8 cellular contexts compared by ENCODE assay signal in genomic region chr6:35568967-35569606, GRCh38. TPM values are rescaled to one million over a fixed set of nuclear protein-coding genes. Genes with fewer than 3 reads are reported as not detected.
A peak's percentile ranks its signal among the peaks of the same experiment; 100 is the strongest.
DNase-seq lines count a peak whose midpoint lies in the region; ATAC-seq lines count a peak whose summit lies in the region.

No MANE protein-coding gene starts in this region.

- H3K4me1 ChIP-seq in CD8-positive, alpha-beta memory T cell (ENCODE audit: insufficient read depth, low read length): no peaks in the 10 kb centered on the region

- CTCF ChIA-PET in CD8-positive, alpha-beta memory T cell (lab: Charles Lee): interaction anchor here (1.0 to 2.2 kb wide), 3 partner anchors 55 to 168 kb away, joined by 3 to 13 read pairs (median 6); partner anchors contain the start of gene ARMC12

- peaks cover 6% of the 10 kb centered on the region for H3K36me3 ChIP-seq in CD8-positive, alpha-beta memory T cell (ENCODE audit: insufficient read depth, low read length)

- peaks cover 0 to 3% (median 0%) of the 10 kb centered on the region in 3 donors for H3K4me1 Mint-ChIP-seq in CD8-positive, alpha-beta memory T cell

- POLR2A ChIA-PET in CD8-positive, alpha-beta memory T cell (lab: Charles Lee): no interaction called here

- H3K9me3 Mint-ChIP-seq in CD8-positive, alpha-beta memory T cell: no peaks in the 10 kb centered on the region

- H3K4me3 ChIP-seq in CD8-positive, alpha-beta memory T cell (ENCODE audit: low read length): no peak overlapping the region

- peaks cover 0 to 22% (median 3%) of the 10 kb centered on the region in 3 donors for H3K36me3 Mint-ChIP-seq in CD8-positive, alpha-beta memory T cell

- no peaks in the 10 kb centered on the region for H3K9me3 ChIP-seq in CD8-positive, alpha-beta memory T cell (ENCODE audit: low read length)

- DNase-seq in CD8-positive, alpha-beta memory T cell: peak in 1 of 5 donors; percentile 50
- DNase-seq in NCI-H2171 (lab: John Stamatoyannopoulos, UW): peak; percentile 84
- peak; percentile 76 for DNase-seq in activated effector memory CD4-positive, alpha-beta T cell treated with anti-CD3 and anti-CD28 coated beads, Interleukin-2, amount 50 U/mL, for 16 hours
- DNase-seq in left ventricle myocardium superior: peak; percentile 71
- DNase-seq in stimulated activated CD8-positive, alpha-beta memory T cell treated with anti-CD3 and anti-CD28 coated beads, Interleukin-4, amount 100 ng/mL, for 1 hour (ENCODE audit: low read depth in 2 of 2, low spot score in 1 of 2): peak; percentile 2 to 3
- no peak for DNase-seq in epidermal melanocyte (ENCODE audit: insufficient read length, low spot score)
- DNase-seq in NCI-H2107 treated with DMSO at 0.1 percent for 48 hours (lab: John Stamatoyannopoulos, UW; ENCODE audit: unreplicated experiment): no peak

- peak overlapping the region in 5 of 8 donors; percentile 47 to 84 (median 48) for H3K27ac Mint-ChIP-seq in CD8-positive, alpha-beta memory T cell

- intact Hi-C loops in left ventricle myocardium superior (cut with micrococcal nuclease): no loop called here

- H3K4me3 Mint-ChIP-seq in CD8-positive, alpha-beta memory T cell: no peak overlapping the region

- H3K27me3 ChIP-seq in CD8-positive, alpha-beta memory T cell (ENCODE audit: insufficient read depth, low read length, poor library complexity, severe bottlenecking): no peaks in the 10 kb centered on the region

- ATAC-seq in left ventricle myocardium superior (peak; percentile 68), HG02642 (IDR thresholded peaks at IDR 0.05; ENCODE audit: poor library complexity, unreplicated experiment) (no peak)

- no peak overlapping the region for H3K27ac ChIP-seq in CD8-positive, alpha-beta memory T cell (ENCODE audit: low read depth, low read length)

- peaks cover 9 to 10% of the 10 kb centered on the region in 2 donors for H3K27me3 Mint-ChIP-seq in CD8-positive, alpha-beta memory T cell

RNA-seq across cellular contexts. Expression of gene TULP1, which starts 56.4 kb away (rescaled TPM):
- total RNA-seq in CD8-positive, alpha-beta memory T cell: not detected
- not detected for polyA plus RNA-seq in CD8-positive, alpha-beta memory T cell
- not detected for total RNA-seq in left ventricle myocardium superior

Comparison
In these comparisons a context has a peak if more than half of its experiments do, and no peak if none do; other contexts are left out.
1. DNase-seq: peak in NCI-H2171 (single experiment), activated effector memory CD4-positive, alpha-beta T cell treated with anti-CD3 and anti-CD28 coated beads, Interleukin-2, amount 50 U/mL, for 16 hours (single experiment), left ventricle myocardium superior (single experiment) and stimulated activated CD8-positive, alpha-beta memory T cell treated with anti-CD3 and anti-CD28 coated beads, Interleukin-4, amount 100 ng/mL, for 1 hour (2 of 2); none in epidermal melanocyte (single experiment) and NCI-H2107 treated with DMSO at 0.1 percent for 48 hours (single experiment).